Comparison of ENCODE assay signal across 20 cellular contexts in the genomic region with DNA sequence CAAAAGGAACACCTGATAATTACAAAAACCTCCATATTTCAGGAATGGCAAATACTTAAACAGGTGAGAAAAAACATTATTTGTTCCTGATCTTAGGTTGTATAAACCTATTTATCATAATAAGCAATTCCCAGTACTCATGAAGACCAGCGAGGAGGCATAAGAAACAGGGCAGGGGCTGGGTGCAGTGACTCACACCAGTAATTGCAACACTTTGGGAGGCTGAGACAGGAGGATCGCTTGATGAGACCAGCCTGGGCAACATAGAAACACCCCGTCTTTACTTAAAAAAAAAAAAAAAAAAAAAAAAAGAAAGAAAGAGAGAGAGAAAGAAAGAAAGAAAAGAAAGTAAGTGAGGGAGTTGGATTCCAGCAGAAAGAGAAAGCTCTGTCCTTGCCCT. TPM values are rescaled to one million over a fixed set of nuclear protein-coding genes. Genes with fewer than 3 reads are reported as not detected.
"Had no signal": no experiment of that assay in that cellular context is flagged by ENCODE, and none has a peak within 500 bp of the region (broad histone marks: within the 10 kb centered on the region; RNA-seq: fewer than 3 reads in every experiment).

No MANE protein-coding gene starts in this region.

- H3K4me3 ChIP-seq: MG63, PC-9 had no signal

- DNase-seq: activated CD4-positive, alpha-beta T cell treated with anti-CD3 and anti-CD28 coated beads for 36 hours; activated CD4-positive, alpha-beta T cell treated with anti-CD3 and anti-CD28 coated beads, Interleukin-2, amount 50 U/mL, for 1 hour; activated CD8-positive, alpha-beta T cell treated with anti-CD3 and anti-CD28 coated beads, Interleukin-2, amount 10 ng/mL, durations not matched to agents 7 days and 5 days; activated effector memory CD4-positive, alpha-beta T cell treated with Interleukin-2 at 50 U/mL for 16 hours; activated naive CD4-positive, alpha-beta T cell; activated T-cell treated with anti-CD3 and anti-CD28 coated beads, Interleukin-2, amount 50 U/mL, for 24 hours; aorta; central memory CD4-positive, alpha-beta T cell; KG1; MG63; NCI-H146; NCI-H187 treated with DMSO at 0.1 percent for 48 hours; NCI-H2081 treated with DMSO at 0.1 percent for 48 hours; NCI-H446; PC-9; SIG-M5; T-helper 17 cell; T-helper 9 cell had no signal

- H3K9me3 ChIP-seq: MG63 had no signal

- H3K27ac ChIP-seq: PC-9 had no signal

- H2AFZ ChIP-seq: PC-9 had no signal

- H3K4me2 ChIP-seq: PC-9 had no signal

- H3K36me3 ChIP-seq: MG63 had no signal

- H3K27me3 ChIP-seq: MG63 had no signal

- FAIRE-seq: bronchial epithelial cell had no signal

- ATAC-seq: activated CD4-positive, alpha-beta T cell treated with anti-CD3 and anti-CD28 coated beads for 36 hours; activated CD8-positive, alpha-beta T cell treated with anti-CD3 and anti-CD28 coated beads, Interleukin-2, amount 10 ng/mL, durations not matched to agents 7 days and 5 days; T-helper 17 cell had no signal

RNA-seq across cellular contexts. Expression of a gene that starts 21.6 kb away (rescaled TPM):
- total RNA-seq: activated CD4-positive, alpha-beta T cell treated with anti-CD3 and anti-CD28 coated beads for 36 hours; activated T-helper 1 cell treated with anti-CD3 and anti-CD28 coated beads, Interleukin-12 subunit alpha, Interleukin-12 subunit beta, Interleukin-2, Interleukin-4 antibody, amounts not matched to agents 30 ng/mL and 10 ng/mL and 1 ng/mL, durations not matched to agents 14 hours and 24 hours and 36 hours had no signal
